Comparison of ENCODE assay signal across 2 cellular contexts in the genomic region with DNA sequence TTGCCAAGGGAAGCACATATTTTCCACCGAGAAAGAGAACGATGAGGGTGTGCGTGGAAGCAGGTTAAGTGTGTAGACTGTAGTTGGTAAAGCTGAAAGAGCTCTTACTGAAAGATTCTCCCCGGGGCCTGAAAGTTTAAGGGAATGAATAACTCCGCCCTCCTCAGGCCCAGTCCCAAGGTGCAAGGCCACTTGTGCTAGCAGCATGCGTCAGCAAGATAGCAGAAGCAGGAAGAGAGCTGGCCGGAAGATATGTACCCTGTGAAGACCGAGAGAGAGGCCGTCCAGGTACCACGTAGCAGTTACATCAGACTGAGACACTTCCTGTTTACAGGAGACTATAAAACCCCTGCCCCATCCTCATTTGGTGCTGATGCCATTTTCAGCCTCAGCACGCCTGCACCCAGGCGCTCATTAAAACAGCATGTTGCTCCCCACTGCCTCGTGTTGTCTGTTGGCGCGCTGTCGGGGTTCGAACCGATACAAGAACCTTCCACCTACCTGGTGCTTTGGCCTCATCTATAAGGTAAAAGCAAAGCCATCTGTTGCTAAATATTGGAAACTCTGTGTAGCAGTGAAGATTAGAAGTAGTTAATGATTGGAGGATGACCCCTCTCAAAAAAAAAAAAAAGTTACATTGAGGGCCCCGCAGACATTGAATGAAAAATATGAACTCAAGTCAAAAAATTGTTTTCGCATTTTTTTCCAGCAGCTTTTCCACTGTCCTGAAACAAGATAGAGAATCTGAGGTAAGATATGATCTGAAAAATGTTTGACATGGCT.
TF ChIP-seq lines count a peak whose summit lies in the region.

No MANE protein-coding gene starts in this region.

TF ChIP-seq in WTC11, 78 proteins besides CTCF, POLR2A, EP300 and RAD21 (continued from another document):
- TF ChIP-seq, protein P1, sequence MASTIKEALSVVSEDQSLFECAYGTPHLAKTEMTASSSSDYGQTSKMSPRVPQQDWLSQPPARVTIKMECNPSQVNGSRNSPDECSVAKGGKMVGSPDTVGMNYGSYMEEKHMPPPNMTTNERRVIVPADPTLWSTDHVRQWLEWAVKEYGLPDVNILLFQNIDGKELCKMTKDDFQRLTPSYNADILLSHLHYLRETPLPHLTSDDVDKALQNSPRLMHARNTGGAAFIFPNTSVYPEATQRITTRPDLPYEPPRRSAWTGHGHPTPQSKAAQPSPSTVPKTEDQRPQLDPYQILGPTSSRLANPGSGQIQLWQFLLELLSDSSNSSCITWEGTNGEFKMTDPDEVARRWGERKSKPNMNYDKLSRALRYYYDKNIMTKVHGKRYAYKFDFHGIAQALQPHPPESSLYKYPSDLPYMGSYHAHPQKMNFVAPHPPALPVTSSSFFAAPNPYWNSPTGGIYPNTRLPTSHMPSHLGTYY (CRISPR knock-in tag; IDR thresholded peaks at IDR 0.05), result no peak
- no peak for TF ChIP-seq ZBTB21 (CRISPR knock-in tag; IDR thresholded peaks at IDR 0.05; ENCODE audit: borderline replicate concordance)
- TF ChIP-seq, protein P2, sequence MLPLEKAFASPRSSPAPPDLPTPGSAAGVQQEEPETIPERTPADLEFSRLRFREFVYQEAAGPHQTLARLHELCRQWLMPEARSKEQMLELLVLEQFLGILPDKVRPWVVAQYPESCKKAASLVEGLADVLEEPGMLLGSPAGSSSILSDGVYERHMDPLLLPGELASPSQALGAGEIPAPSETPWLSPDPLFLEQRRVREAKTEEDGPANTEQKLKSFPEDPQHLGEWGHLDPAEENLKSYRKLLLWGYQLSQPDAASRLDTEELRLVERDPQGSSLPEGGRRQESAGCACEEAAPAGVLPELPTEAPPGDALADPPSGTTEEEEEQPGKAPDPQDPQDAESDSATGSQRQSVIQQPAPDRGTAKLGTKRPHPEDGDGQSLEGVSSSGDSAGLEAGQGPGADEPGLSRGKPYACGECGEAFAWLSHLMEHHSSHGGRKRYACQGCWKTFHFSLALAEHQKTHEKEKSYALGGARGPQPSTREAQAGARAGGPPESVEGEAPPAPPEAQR (CRISPR knock-in tag; IDR thresholded peaks at IDR 0.05), result no peak
- TF ChIP-seq GTF2I (CRISPR knock-in tag; conservative IDR thresholded peaks at IDR 0.05), result no peak
- no peak for TF ChIP-seq ZNF423 (CRISPR knock-in tag; IDR thresholded peaks at IDR 0.05)
- TF ChIP-seq CBFB (CRISPR knock-in tag; IDR thresholded peaks at IDR 0.05; ENCODE audit: low read depth), result no peak
- TF ChIP-seq, protein P3, sequence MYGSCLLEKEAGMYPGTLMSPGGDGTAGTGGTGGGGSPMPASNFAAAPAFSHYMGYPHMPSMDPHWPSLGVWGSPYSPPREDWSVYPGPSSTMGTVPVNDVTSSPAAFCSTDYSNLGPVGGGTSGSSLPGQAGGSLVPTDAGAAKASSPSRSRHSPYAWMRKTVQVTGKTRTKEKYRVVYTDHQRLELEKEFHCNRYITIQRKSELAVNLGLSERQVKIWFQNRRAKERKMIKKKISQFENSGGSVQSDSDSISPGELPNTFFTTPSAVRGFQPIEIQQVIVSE (CRISPR knock-in tag; IDR thresholded peaks at IDR 0.05; ENCODE audit: borderline replicate concordance), result no peak
- TF ChIP-seq ZNF121 (CRISPR knock-in tag; IDR thresholded peaks at IDR 0.05), result no peak
- TF ChIP-seq, protein P4, sequence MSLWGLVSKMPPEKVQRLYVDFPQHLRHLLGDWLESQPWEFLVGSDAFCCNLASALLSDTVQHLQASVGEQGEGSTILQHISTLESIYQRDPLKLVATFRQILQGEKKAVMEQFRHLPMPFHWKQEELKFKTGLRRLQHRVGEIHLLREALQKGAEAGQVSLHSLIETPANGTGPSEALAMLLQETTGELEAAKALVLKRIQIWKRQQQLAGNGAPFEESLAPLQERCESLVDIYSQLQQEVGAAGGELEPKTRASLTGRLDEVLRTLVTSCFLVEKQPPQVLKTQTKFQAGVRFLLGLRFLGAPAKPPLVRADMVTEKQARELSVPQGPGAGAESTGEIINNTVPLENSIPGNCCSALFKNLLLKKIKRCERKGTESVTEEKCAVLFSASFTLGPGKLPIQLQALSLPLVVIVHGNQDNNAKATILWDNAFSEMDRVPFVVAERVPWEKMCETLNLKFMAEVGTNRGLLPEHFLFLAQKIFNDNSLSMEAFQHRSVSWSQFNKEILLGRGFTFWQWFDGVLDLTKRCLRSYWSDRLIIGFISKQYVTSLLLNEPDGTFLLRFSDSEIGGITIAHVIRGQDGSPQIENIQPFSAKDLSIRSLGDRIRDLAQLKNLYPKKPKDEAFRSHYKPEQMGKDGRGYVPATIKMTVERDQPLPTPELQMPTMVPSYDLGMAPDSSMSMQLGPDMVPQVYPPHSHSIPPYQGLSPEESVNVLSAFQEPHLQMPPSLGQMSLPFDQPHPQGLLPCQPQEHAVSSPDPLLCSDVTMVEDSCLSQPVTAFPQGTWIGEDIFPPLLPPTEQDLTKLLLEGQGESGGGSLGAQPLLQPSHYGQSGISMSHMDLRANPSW (CRISPR knock-in tag; conservative IDR thresholded peaks at IDR 0.05; ENCODE audit: low read depth), result no peak
- TF ChIP-seq, protein P5, sequence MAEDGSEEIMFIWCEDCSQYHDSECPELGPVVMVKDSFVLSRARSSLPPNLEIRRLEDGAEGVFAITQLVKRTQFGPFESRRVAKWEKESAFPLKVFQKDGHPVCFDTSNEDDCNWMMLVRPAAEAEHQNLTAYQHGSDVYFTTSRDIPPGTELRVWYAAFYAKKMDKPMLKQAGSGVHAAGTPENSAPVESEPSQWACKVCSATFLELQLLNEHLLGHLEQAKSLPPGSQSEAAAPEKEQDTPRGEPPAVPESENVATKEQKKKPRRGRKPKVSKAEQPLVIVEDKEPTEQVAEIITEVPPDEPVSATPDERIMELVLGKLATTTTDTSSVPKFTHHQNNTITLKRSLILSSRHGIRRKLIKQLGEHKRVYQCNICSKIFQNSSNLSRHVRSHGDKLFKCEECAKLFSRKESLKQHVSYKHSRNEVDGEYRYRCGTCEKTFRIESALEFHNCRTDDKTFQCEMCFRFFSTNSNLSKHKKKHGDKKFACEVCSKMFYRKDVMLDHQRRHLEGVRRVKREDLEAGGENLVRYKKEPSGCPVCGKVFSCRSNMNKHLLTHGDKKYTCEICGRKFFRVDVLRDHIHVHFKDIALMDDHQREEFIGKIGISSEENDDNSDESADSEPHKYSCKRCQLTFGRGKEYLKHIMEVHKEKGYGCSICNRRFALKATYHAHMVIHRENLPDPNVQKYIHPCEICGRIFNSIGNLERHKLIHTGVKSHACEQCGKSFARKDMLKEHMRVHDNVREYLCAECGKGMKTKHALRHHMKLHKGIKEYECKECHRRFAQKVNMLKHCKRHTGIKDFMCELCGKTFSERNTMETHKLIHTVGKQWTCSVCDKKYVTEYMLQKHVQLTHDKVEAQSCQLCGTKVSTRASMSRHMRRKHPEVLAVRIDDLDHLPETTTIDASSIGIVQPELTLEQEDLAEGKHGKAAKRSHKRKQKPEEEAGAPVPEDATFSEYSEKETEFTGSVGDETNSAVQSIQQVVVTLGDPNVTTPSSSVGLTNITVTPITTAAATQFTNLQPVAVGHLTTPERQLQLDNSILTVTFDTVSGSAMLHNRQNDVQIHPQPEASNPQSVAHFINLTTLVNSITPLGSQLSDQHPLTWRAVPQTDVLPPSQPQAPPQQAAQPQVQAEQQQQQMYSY (CRISPR knock-in tag; IDR thresholded peaks at IDR 0.05), result no peak
- TF ChIP-seq MXD4 (CRISPR knock-in tag; IDR thresholded peaks at IDR 0.05; ENCODE audit: borderline replicate concordance), result no peak

TF ChIP-seq in SK-N-SH, 30 proteins besides CTCF, POLR2A, EP300 and RAD21 (continued from another document):
- TF ChIP-seq, protein P6, sequence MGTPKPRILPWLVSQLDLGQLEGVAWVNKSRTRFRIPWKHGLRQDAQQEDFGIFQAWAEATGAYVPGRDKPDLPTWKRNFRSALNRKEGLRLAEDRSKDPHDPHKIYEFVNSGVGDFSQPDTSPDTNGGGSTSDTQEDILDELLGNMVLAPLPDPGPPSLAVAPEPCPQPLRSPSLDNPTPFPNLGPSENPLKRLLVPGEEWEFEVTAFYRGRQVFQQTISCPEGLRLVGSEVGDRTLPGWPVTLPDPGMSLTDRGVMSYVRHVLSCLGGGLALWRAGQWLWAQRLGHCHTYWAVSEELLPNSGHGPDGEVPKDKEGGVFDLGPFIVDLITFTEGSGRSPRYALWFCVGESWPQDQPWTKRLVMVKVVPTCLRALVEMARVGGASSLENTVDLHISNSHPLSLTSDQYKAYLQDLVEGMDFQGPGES (IDR thresholded peaks at IDR 0.05; ENCODE audit: low read depth, low read length), result no peak
- TF ChIP-seq, protein P7, sequence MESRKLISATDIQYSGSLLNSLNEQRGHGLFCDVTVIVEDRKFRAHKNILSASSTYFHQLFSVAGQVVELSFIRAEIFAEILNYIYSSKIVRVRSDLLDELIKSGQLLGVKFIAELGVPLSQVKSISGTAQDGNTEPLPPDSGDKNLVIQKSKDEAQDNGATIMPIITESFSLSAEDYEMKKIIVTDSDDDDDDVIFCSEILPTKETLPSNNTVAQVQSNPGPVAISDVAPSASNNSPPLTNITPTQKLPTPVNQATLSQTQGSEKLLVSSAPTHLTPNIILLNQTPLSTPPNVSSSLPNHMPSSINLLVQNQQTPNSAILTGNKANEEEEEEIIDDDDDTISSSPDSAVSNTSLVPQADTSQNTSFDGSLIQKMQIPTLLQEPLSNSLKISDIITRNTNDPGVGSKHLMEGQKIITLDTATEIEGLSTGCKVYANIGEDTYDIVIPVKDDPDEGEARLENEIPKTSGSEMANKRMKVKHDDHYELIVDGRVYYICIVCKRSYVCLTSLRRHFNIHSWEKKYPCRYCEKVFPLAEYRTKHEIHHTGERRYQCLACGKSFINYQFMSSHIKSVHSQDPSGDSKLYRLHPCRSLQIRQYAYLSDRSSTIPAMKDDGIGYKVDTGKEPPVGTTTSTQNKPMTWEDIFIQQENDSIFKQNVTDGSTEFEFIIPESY (IDR thresholded peaks at IDR 0.05; ENCODE audit: borderline replicate concordance, low read depth), result no peak
- no peak for TF ChIP-seq SMC3 (IDR thresholded peaks at IDR 0.05; ENCODE audit: low read depth, low read length)
- no peak for TF ChIP-seq GATA2 (CRISPR knock-in tag; IDR thresholded peaks at IDR 0.05)
